In genomic region chr9:115014438-115014837, GRCh38 we compare ENCODE assay signal across 9 cellular contexts.
DNase-seq lines count a peak whose midpoint lies in the region; ATAC-seq and TF ChIP-seq lines count a peak whose summit lies in the region.
"Had no signal": no experiment of that assay in that cellular context is flagged by ENCODE, and none has a peak within 500 bp of the region (broad histone marks: within the 10 kb centered on the region; RNA-seq: fewer than 3 reads in every experiment).

No MANE protein-coding gene starts in this region.

- POLR2A ChIA-PET in activated naive CD8-positive, alpha-beta T cell treated with anti-CD3 and anti-CD28 coated beads, Interleukin-2, amount 10 ng/mL, durations not matched to agents 7 days and 5 days (lab: Charles Lee) = interaction anchor here (1.4 kb wide), 2 partner anchors 295 to 333 kb away, joined by 3 to 10 read pairs; partner anchors contain the start of gene TEX48

- peaks cover 2% of the 10 kb centered on the region for H3K27me3 Mint-ChIP-seq in activated CD4-positive, alpha-beta T cell treated with anti-CD3 and anti-CD28 coated beads, Interleukin-2, amount 10 ng/mL, durations not matched to agents 24 days and 14 days
- H3K27me3 Mint-ChIP-seq in activated naive CD8-positive, alpha-beta T cell treated with anti-CD3 and anti-CD28 coated beads, Interleukin-2, amount 10 ng/mL, durations not matched to agents 7 days and 5 days = peaks cover 2% of the 10 kb centered on the region
- no peaks in the 10 kb centered on the region for H3K27me3 Mint-ChIP-seq in activated naive CD8-positive, alpha-beta T cell treated with anti-CD3 and anti-CD28 coated beads for 36 hours
- H3K27me3 Mint-ChIP-seq in activated T-helper 17 cell treated with anti-CD3 and anti-CD28 coated beads, Interleukin-2, amount 50 U/mL, for 72 hours = peaks cover 7% of the 10 kb centered on the region
- H3K27me3 Mint-ChIP-seq in type B pancreatic cell = peaks cover 12% of the 10 kb centered on the region

- H3K4me1 Mint-ChIP-seq in activated CD4-positive, alpha-beta T cell treated with anti-CD3 and anti-CD28 coated beads, Interleukin-2, amount 10 ng/mL, durations not matched to agents 24 days and 14 days = peaks cover 51% of the 10 kb centered on the region
- H3K4me1 Mint-ChIP-seq in activated naive CD8-positive, alpha-beta T cell treated with anti-CD3 and anti-CD28 coated beads, Interleukin-2, amount 10 ng/mL, durations not matched to agents 7 days and 5 days = peaks cover 45% of the 10 kb centered on the region
- H3K4me1 Mint-ChIP-seq in activated naive CD8-positive, alpha-beta T cell treated with anti-CD3 and anti-CD28 coated beads for 36 hours = peaks cover 36% of the 10 kb centered on the region
- peaks cover 29% of the 10 kb centered on the region for H3K4me1 Mint-ChIP-seq in activated T-helper 17 cell treated with anti-CD3 and anti-CD28 coated beads, Interleukin-2, amount 50 U/mL, for 72 hours
- peaks cover 24% of the 10 kb centered on the region for H3K4me1 Mint-ChIP-seq in type B pancreatic cell (ENCODE audit: unreplicated experiment)

- no peak for ATAC-seq in activated naive CD8-positive, alpha-beta T cell treated with anti-CD3 and anti-CD28 coated beads, Interleukin-2, amount 10 ng/mL, durations not matched to agents 7 days and 5 days (ENCODE audit: low read depth)
- ATAC-seq in activated T-helper 17 cell treated with anti-CD3 and anti-CD28 coated beads, Interleukin-2, amount 50 U/mL, for 72 hours (replicated peaks) = no peak

- TF ChIP-seq CTCF in type B pancreatic cell (conservative IDR thresholded peaks at IDR 0.05) = no peak

- no peaks in the 10 kb centered on the region for H3K9me3 Mint-ChIP-seq in activated CD4-positive, alpha-beta T cell treated with anti-CD3 and anti-CD28 coated beads, Interleukin-2, amount 10 ng/mL, durations not matched to agents 24 days and 14 days
- no peaks in the 10 kb centered on the region for H3K9me3 Mint-ChIP-seq in activated naive CD8-positive, alpha-beta T cell treated with anti-CD3 and anti-CD28 coated beads, Interleukin-2, amount 10 ng/mL, durations not matched to agents 7 days and 5 days
- H3K9me3 Mint-ChIP-seq in activated naive CD8-positive, alpha-beta T cell treated with anti-CD3 and anti-CD28 coated beads for 36 hours = no peaks in the 10 kb centered on the region
- no peaks in the 10 kb centered on the region for H3K9me3 Mint-ChIP-seq in activated T-helper 17 cell treated with anti-CD3 and anti-CD28 coated beads, Interleukin-2, amount 50 U/mL, for 72 hours
- H3K9me3 Mint-ChIP-seq in type B pancreatic cell = no peaks in the 10 kb centered on the region
- H3K9me3 Mint-ChIP-seq: CD8-positive, alpha-beta memory T cell had no signal

- no peak overlapping the region for H3K27ac Mint-ChIP-seq in activated CD4-positive, alpha-beta T cell treated with anti-CD3 and anti-CD28 coated beads, Interleukin-2, amount 10 ng/mL, durations not matched to agents 24 days and 14 days
- peak overlapping the region; percentile 73 for H3K27ac Mint-ChIP-seq in activated naive CD8-positive, alpha-beta T cell treated with anti-CD3 and anti-CD28 coated beads, Interleukin-2, amount 10 ng/mL, durations not matched to agents 7 days and 5 days
- no peak overlapping the region for H3K27ac Mint-ChIP-seq in activated naive CD8-positive, alpha-beta T cell treated with anti-CD3 and anti-CD28 coated beads for 36 hours
- peak overlapping the region; percentile 53 for H3K27ac Mint-ChIP-seq in activated T-helper 17 cell treated with anti-CD3 and anti-CD28 coated beads, Interleukin-2, amount 50 U/mL, for 72 hours
- peak overlapping the region; percentile 61 for H3K27ac Mint-ChIP-seq in type B pancreatic cell

- intact Hi-C loops in activated CD4-positive, alpha-beta T cell treated with anti-CD3 and anti-CD28 coated beads, Interleukin-2, amount 10 ng/mL, durations not matched to agents 24 days and 14 days (cut with micrococcal nuclease) = loop anchor here (1.0 to 10.0 kb wide), 7 partner anchors 84 to 510 kb away; partner anchors contain the start of genes TNFSF15 and TNFSF8

- peak overlapping the region; percentile 18 for H3K4me3 Mint-ChIP-seq in activated CD4-positive, alpha-beta T cell treated with anti-CD3 and anti-CD28 coated beads, Interleukin-2, amount 10 ng/mL, durations not matched to agents 24 days and 14 days
- no peak overlapping the region for H3K4me3 Mint-ChIP-seq in activated naive CD8-positive, alpha-beta T cell treated with anti-CD3 and anti-CD28 coated beads, Interleukin-2, amount 10 ng/mL, durations not matched to agents 7 days and 5 days
- no peak overlapping the region for H3K4me3 Mint-ChIP-seq in activated naive CD8-positive, alpha-beta T cell treated with anti-CD3 and anti-CD28 coated beads for 36 hours
- peak overlapping the region; percentile 8 for H3K4me3 Mint-ChIP-seq in activated T-helper 17 cell treated with anti-CD3 and anti-CD28 coated beads, Interleukin-2, amount 50 U/mL, for 72 hours
- H3K4me3 Mint-ChIP-seq in type B pancreatic cell = no peak overlapping the region
- H3K4me3 Mint-ChIP-seq: CD8-positive, alpha-beta memory T cell had no signal

- no peaks in the 10 kb centered on the region for H3K36me3 Mint-ChIP-seq in activated CD4-positive, alpha-beta T cell treated with anti-CD3 and anti-CD28 coated beads, Interleukin-2, amount 10 ng/mL, durations not matched to agents 24 days and 14 days (ENCODE audit: low read depth)
- H3K36me3 Mint-ChIP-seq in activated naive CD8-positive, alpha-beta T cell treated with anti-CD3 and anti-CD28 coated beads, Interleukin-2, amount 10 ng/mL, durations not matched to agents 7 days and 5 days = peaks cover 11% of the 10 kb centered on the region
- no peaks in the 10 kb centered on the region for H3K36me3 Mint-ChIP-seq in activated naive CD8-positive, alpha-beta T cell treated with anti-CD3 and anti-CD28 coated beads for 36 hours
- H3K36me3 Mint-ChIP-seq in activated T-helper 17 cell treated with anti-CD3 and anti-CD28 coated beads, Interleukin-2, amount 50 U/mL, for 72 hours (ENCODE audit: low read depth) = no peaks in the 10 kb centered on the region
- H3K36me3 Mint-ChIP-seq in type B pancreatic cell = no peaks in the 10 kb centered on the region

- no peak for DNase-seq in activated CD4-positive, alpha-beta T cell treated with anti-CD3 and anti-CD28 coated beads, Interleukin-2, amount 10 ng/mL, durations not matched to agents 24 days and 14 days
- DNase-seq in activated CD4-positive, alpha-beta T cell treated with anti-CD3 and anti-CD28 coated beads for 48 hours = no peak
- no peak for DNase-seq in activated naive CD8-positive, alpha-beta T cell treated with anti-CD3 and anti-CD28 coated beads, Interleukin-2, amount 10 ng/mL, durations not matched to agents 7 days and 5 days
- no peak for DNase-seq in activated naive CD8-positive, alpha-beta T cell treated with anti-CD3 and anti-CD28 coated beads for 36 hours
- DNase-seq in type B pancreatic cell (ENCODE audit: extremely low spot score, unreplicated experiment) = no peak
- DNase-seq in NCI-H510A treated with DMSO at 0.1 percent for 48 hours (lab: John Stamatoyannopoulos, UW) = no peak
- DNase-seq in T-helper 9 cell = no peak

Comparison
In these comparisons a context has a peak if more than half of its experiments do, and no peak if none do; other contexts are left out.
1. H3K27ac Mint-ChIP-seq: peak in activated naive CD8-positive, alpha-beta T cell treated with anti-CD3 and anti-CD28 coated beads, Interleukin-2, amount 10 ng/mL, durations not matched to agents 7 days and 5 days (single experiment), activated T-helper 17 cell treated with anti-CD3 and anti-CD28 coated beads, Interleukin-2, amount 50 U/mL, for 72 hours (single experiment) and type B pancreatic cell (single experiment); none in activated CD4-positive, alpha-beta T cell treated with anti-CD3 and anti-CD28 coated beads, Interleukin-2, amount 10 ng/mL, durations not matched to agents 24 days and 14 days (single experiment) and activated naive CD8-positive, alpha-beta T cell treated with anti-CD3 and anti-CD28 coated beads for 36 hours (single experiment).
2. H3K4me3 Mint-ChIP-seq: peak in activated CD4-positive, alpha-beta T cell treated with anti-CD3 and anti-CD28 coated beads, Interleukin-2, amount 10 ng/mL, durations not matched to agents 24 days and 14 days (single experiment) and activated T-helper 17 cell treated with anti-CD3 and anti-CD28 coated beads, Interleukin-2, amount 50 U/mL, for 72 hours (single experiment); none in activated naive CD8-positive, alpha-beta T cell treated with anti-CD3 and anti-CD28 coated beads, Interleukin-2, amount 10 ng/mL, durations not matched to agents 7 days and 5 days (single experiment), activated naive CD8-positive, alpha-beta T cell treated with anti-CD3 and anti-CD28 coated beads for 36 hours (single experiment) and type B pancreatic cell (single experiment).